18 cellular contexts compared by ENCODE assay signal in genomic region chr9:135083831-135084230, GRCh38. TPM values are rescaled to one million over a fixed set of nuclear protein-coding genes. Genes with fewer than 3 reads are reported as not detected.
"Had no signal": no experiment of that assay in that cellular context is flagged by ENCODE, and none has a peak within 500 bp of the region (broad histone marks: within the 10 kb centered on the region; RNA-seq: fewer than 3 reads in every experiment).

No MANE protein-coding gene starts in this region.

- FAIRE-seq: small intestine had no signal

- ATAC-seq: natural killer cell treated with Interleukin-12 subunit alpha and Interleukin-12 subunit beta and Interleukin-15 and Interleukin-18, amount 100 ng/mL, for 72 hours; right cardiac atrium; T-cell had no signal

- DNase-seq: activated CD4-positive, alpha-beta T cell treated with anti-CD3 and anti-CD28 coated beads for 1 hour; activated CD4-positive, alpha-beta T cell treated with anti-CD3 and anti-CD28 coated beads, Interleukin-2, amount 50 U/mL, for 48 hours; activated effector memory CD4-positive, alpha-beta T cell treated with anti-CD3 and anti-CD28 coated beads, Interleukin-2, amount 50 U/mL, for 16 hours; activated T-cell treated with anti-CD3 and anti-CD28 coated beads, Interleukin-2, amount 50 U/mL, for 24 hours; caudate nucleus; cortex of kidney; effector CD8-positive, alpha-beta T cell; foreskin fibroblast; hypothalamus; mesendoderm; nucleus accumbens; small intestine; stimulated activated CD4-positive, alpha-beta T cell treated with anti-CD3 and anti-CD28 coated beads, Interleukin-4, amount 100 ng/mL, for 24 hours; stimulated activated naive CD4-positive, alpha-beta T cell; T-cell; T1000 had no signal

RNA-seq across cellular contexts. Expression of gene OLFM1, which starts 3.6 kb away (rescaled TPM):
- total RNA-seq: natural killer cell treated with Interleukin-12 subunit alpha and Interleukin-12 subunit beta and Interleukin-15 and Interleukin-18, amount 100 ng/mL, for 72 hours had no signal
